In the genomic region with DNA sequence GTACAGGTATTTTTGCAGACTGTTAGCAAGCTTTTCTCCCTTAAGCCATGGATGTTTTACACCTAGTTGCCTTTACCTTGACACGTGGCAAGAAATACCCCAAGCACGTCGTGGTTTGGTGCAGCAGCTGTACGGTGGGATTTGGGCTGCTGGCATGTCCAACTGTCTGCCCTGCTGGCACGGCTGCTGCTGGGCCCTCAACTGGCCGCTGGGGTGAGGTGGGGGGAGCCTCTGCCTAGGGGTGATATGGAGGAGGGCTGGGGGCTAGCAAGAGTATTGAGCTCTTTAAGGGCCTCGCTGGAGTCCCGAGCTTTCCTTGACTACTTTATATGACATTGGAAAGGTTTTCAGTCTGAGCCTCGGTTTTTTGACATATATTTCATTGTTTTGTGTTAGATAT, we compare ENCODE assay signal across 23 cellular contexts.
"Had no signal": no experiment of that assay in that cellular context is flagged by ENCODE, and none has a peak within 500 bp of the region (broad histone marks: within the 10 kb centered on the region; RNA-seq: fewer than 3 reads in every experiment).

No MANE protein-coding gene starts in this region.

- DNase-seq: hypothalamus; immature natural killer cell; kidney; left colon; left lung; naive thymus-derived CD8-positive, alpha-beta T cell; nucleus accumbens; pancreas; posterior cingulate gyrus; retina; right cardiac atrium; sigmoid colon; small intestine; spleen; stimulated activated CD4-positive, alpha-beta T cell treated with anti-CD3 and anti-CD28 coated beads, Interleukin-4, amount 100 ng/mL, for 24 hours; stimulated activated naive CD4-positive, alpha-beta T cell treated with Interleukin-2 at 50 U/mL for 16 hours; stimulated activated naive CD8-positive, alpha-beta T cell treated with anti-CD3 and anti-CD28 coated beads, Interleukin-15, amount 100 ng/mL, for 72 hours; substantia nigra; upper lobe of left lung had no signal

- H3K36me3 ChIP-seq: prostate gland had no signal

- H3K27me3 ChIP-seq: left lung, pancreas, sigmoid colon, spleen, tibial nerve, upper lobe of left lung had no signal

- H3K27ac ChIP-seq: left lung, pancreas, prostate gland, sigmoid colon, spleen, tibial nerve, upper lobe of left lung had no signal

- H3K4me3 ChIP-seq: left lung, lung, pancreas, prostate gland, sigmoid colon, spleen, tibial nerve, upper lobe of left lung had no signal

- ATAC-seq: left colon; naive thymus-derived CD8-positive, alpha-beta T cell; pancreas; right cardiac atrium; stimulated activated memory B cell treated with anti-CD40 and anti-IgM and Interleukin-4, amounts not matched to agents 10 μg/mL and 1 μg/mL and 100 μg/mL, for 72 hours; stimulated activated naive CD8-positive, alpha-beta T cell treated with anti-CD3 and anti-CD28 coated beads, Interleukin-15, amount 100 ng/mL, for 72 hours had no signal

- H3K4me1 ChIP-seq: left lung, pancreas, prostate gland, upper lobe of left lung had no signal

- H3K9me3 ChIP-seq: left lung, pancreas, prostate gland, sigmoid colon, spleen, tibial nerve, upper lobe of left lung had no signal
